In the genomic region with DNA sequence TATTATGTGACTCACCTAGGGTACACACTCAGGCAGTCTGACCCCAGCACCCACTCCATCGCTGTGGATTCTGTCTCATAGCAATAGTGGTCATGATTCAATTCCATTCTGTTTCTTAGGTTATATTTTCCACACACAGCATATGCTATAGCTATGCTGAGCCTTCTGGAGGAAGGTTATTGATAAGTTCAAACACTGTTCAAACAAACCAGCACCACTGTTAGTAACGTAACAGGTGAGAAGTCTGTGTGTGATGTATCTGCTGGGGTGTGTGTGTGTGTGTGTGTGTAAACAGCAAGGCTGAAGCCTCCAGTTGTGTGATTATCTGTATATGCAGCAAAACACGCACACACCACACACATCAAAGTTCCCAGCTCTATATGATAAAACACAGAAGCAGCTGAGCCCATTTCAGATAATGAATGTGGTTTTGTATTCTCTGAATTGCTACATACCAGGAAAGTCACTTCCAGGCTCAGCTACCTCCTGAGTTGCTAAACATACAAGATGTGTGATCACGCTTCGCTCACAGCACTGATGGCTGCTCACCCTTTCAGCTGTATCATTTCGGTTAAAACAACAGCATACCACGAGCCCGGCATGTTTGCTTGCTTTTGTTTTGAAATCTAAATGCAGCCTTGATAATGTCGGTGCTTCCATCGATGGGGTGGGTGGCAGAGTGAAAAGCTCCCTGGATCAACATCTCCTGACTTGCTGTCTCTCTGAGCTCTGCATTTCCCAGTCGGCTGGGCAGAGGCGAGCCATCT, we compare ENCODE assay signal across 1 cellular context.
A peak's percentile ranks its signal among the peaks of the same experiment; 100 is the strongest.
TF ChIP-seq lines count a peak whose summit lies in the region.

No MANE protein-coding gene starts in this region.

TF ChIP-seq in HepG2, 621 proteins besides CTCF, POLR2A, EP300 and RAD21 (continued from another document and continues in another):
- TF ChIP-seq, protein P1, sequence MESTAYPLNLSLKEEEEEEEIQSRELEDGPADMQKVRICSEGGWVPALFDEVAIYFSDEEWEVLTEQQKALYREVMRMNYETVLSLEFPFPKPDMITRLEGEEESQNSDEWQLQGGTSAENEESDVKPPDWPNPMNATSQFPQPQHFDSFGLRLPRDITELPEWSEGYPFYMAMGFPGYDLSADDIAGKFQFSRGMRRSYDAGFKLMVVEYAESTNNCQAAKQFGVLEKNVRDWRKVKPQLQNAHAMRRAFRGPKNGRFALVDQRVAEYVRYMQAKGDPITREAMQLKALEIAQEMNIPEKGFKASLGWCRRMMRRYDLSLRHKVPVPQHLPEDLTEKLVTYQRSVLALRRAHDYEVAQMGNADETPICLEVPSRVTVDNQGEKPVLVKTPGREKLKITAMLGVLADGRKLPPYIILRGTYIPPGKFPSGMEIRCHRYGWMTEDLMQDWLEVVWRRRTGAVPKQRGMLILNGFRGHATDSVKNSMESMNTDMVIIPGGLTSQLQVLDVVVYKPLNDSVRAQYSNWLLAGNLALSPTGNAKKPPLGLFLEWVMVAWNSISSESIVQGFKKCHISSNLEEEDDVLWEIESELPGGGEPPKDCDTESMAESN (CRISPR knock-in tag; conservative IDR thresholded peaks at IDR 0.05) = no peak
- peak; percentile 75 for TF ChIP-seq GATAD2A (CRISPR knock-in tag; IDR thresholded peaks at IDR 0.05)
- peak; percentile 14; the same call in 1 of the 2 replicates for TF ChIP-seq KAT7 (CRISPR knock-in tag; IDR thresholded peaks at IDR 0.05; ENCODE audit: borderline replicate concordance)
- no peak for TF ChIP-seq KDM2A (CRISPR knock-in tag; IDR thresholded peaks at IDR 0.05; ENCODE audit: borderline replicate concordance, low read depth)
- peak; percentile 44; the same call in 1 of the 2 replicates for TF ChIP-seq ZNF501 (CRISPR knock-in tag; IDR thresholded peaks at IDR 0.05)
- peak; percentile 81; the same call in 1 of the 2 replicates for TF ChIP-seq POLR2G (IDR thresholded peaks at IDR 0.05; ENCODE audit: low read depth, low read length)
- TF ChIP-seq, protein P2, sequence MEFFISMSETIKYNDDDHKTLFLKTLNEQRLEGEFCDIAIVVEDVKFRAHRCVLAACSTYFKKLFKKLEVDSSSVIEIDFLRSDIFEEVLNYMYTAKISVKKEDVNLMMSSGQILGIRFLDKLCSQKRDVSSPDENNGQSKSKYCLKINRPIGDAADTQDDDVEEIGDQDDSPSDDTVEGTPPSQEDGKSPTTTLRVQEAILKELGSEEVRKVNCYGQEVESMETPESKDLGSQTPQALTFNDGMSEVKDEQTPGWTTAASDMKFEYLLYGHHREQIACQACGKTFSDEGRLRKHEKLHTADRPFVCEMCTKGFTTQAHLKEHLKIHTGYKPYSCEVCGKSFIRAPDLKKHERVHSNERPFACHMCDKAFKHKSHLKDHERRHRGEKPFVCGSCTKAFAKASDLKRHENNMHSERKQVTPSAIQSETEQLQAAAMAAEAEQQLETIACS (CRISPR knock-in tag; IDR thresholded peaks at IDR 0.05) = no peak
- no peak for TF ChIP-seq MIXL1 (CRISPR knock-in tag; IDR thresholded peaks at IDR 0.05)
- TF ChIP-seq KLF6 (CRISPR knock-in tag; IDR thresholded peaks at IDR 0.05) = peak; percentile 66; the same call in 1 of the 2 replicates
- TF ChIP-seq NR2C2 (CRISPR knock-in tag; IDR thresholded peaks at IDR 0.05; ENCODE audit: borderline replicate concordance) = peak; percentile 62
- TF ChIP-seq TCF7L2 (IDR thresholded peaks at IDR 0.05; ENCODE audit: low read depth, low read length) = no peak; the same call in 1 of the 2 replicates
- peak; percentile 70 for TF ChIP-seq JUND (CRISPR knock-in tag; IDR thresholded peaks at IDR 0.05)
- TF ChIP-seq, protein P3, sequence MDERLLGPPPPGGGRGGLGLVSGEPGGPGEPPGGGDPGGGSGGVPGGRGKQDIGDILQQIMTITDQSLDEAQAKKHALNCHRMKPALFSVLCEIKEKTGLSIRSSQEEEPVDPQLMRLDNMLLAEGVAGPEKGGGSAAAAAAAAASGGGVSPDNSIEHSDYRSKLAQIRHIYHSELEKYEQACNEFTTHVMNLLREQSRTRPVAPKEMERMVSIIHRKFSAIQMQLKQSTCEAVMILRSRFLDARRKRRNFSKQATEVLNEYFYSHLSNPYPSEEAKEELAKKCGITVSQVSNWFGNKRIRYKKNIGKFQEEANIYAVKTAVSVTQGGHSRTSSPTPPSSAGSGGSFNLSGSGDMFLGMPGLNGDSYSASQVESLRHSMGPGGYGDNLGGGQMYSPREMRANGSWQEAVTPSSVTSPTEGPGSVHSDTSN (CRISPR knock-in tag; IDR thresholded peaks at IDR 0.05) = no peak; the same call in 1 of the 2 replicates
- TF ChIP-seq ZNF703 (CRISPR knock-in tag; IDR thresholded peaks at IDR 0.05; ENCODE audit: borderline replicate concordance) = no peak
- TF ChIP-seq ZNF775 (CRISPR knock-in tag; IDR thresholded peaks at IDR 0.05; ENCODE audit: borderline replicate concordance) = no peak
- peak; percentile 61 for TF ChIP-seq ZNF629 (CRISPR knock-in tag; conservative IDR thresholded peaks at IDR 0.05)
- TF ChIP-seq KAT2B (IDR thresholded peaks at IDR 0.05; ENCODE audit: borderline replicate concordance, low read depth, low read length) = no peak
- TF ChIP-seq ZFP62 (CRISPR knock-in tag; IDR thresholded peaks at IDR 0.05) = no peak
- peak; percentile 57 for TF ChIP-seq HDAC1 (CRISPR knock-in tag; IDR thresholded peaks at IDR 0.05)
- no peak for TF ChIP-seq DNMT3B (CRISPR knock-in tag; conservative IDR thresholded peaks at IDR 0.05)
- no peak for TF ChIP-seq KDM1A (CRISPR knock-in tag; IDR thresholded peaks at IDR 0.05)
- TF ChIP-seq, protein P4, sequence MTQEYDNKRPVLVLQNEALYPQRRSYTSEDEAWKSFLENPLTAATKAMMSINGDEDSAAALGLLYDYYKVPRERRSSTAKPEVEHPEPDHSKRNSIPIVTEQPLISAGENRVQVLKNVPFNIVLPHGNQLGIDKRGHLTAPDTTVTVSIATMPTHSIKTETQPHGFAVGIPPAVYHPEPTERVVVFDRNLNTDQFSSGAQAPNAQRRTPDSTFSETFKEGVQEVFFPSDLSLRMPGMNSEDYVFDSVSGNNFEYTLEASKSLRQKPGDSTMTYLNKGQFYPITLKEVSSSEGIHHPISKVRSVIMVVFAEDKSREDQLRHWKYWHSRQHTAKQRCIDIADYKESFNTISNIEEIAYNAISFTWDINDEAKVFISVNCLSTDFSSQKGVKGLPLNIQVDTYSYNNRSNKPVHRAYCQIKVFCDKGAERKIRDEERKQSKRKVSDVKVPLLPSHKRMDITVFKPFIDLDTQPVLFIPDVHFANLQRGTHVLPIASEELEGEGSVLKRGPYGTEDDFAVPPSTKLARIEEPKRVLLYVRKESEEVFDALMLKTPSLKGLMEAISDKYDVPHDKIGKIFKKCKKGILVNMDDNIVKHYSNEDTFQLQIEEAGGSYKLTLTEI (CRISPR knock-in tag; conservative IDR thresholded peaks at IDR 0.05) = no peak
- TF ChIP-seq, protein P5, sequence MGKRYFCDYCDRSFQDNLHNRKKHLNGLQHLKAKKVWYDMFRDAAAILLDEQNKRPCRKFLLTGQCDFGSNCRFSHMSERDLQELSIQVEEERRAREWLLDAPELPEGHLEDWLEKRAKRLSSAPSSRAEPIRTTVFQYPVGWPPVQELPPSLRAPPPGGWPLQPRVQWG (CRISPR knock-in tag; IDR thresholded peaks at IDR 0.05; ENCODE audit: borderline replicate concordance, low read depth) = no peak
- TF ChIP-seq ZNF572 (CRISPR knock-in tag; IDR thresholded peaks at IDR 0.05) = no peak
- no peak for TF ChIP-seq IRX3 (CRISPR knock-in tag; IDR thresholded peaks at IDR 0.05; ENCODE audit: borderline replicate concordance, low read depth)
- TF ChIP-seq ZNF331 (CRISPR knock-in tag; IDR thresholded peaks at IDR 0.05) = peak; percentile 67; the same call in 1 of the 2 replicates
- TF ChIP-seq SNAPC2 (CRISPR knock-in tag; IDR thresholded peaks at IDR 0.05) = 0 out of 2 replicates have a peak, but pooled peaks have one; percentile 38
- TF ChIP-seq ZNF672 (CRISPR knock-in tag; IDR thresholded peaks at IDR 0.05) = no peak
- TF ChIP-seq SRF (IDR thresholded peaks at IDR 0.05; ENCODE audit: low read depth, low read length) = no peak
- TF ChIP-seq GABPB1 (CRISPR knock-in tag; IDR thresholded peaks at IDR 0.05) = no peak; the same call in 1 of the 2 replicates
- TF ChIP-seq MYNN (CRISPR knock-in tag; IDR thresholded peaks at IDR 0.05; ENCODE audit: low read depth) = no peak
- no peak for TF ChIP-seq ZNF577 (CRISPR knock-in tag; IDR thresholded peaks at IDR 0.05; ENCODE audit: borderline replicate concordance, low read depth)
- TF ChIP-seq, protein P6, sequence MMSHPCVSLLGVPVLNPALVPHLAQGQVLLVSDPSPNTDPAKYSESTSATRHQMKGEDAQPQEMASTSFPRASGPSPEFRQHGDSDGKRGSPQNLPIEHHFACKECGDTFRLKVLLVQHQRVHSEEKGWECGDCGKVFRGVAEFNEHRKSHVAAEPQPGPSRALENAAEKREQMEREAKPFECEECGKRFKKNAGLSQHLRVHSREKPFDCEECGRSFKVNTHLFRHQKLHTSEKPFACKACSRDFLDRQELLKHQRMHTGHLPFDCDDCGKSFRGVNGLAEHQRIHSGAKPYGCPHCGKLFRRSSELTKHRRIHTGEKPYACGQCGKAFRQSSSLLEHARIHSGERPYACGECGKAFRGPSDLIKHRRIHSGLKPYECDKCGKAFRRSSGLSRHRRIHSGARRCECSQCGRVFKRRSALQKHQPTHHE (CRISPR knock-in tag; IDR thresholded peaks at IDR 0.05; ENCODE audit: borderline replicate concordance) = no peak
- TF ChIP-seq ZBTB38 (CRISPR knock-in tag; IDR thresholded peaks at IDR 0.05) = no peak
- TF ChIP-seq KLF13 (CRISPR knock-in tag; IDR thresholded peaks at IDR 0.05) = no peak
- 0 out of 2 replicates have a peak, but pooled peaks have one; percentile 44 for TF ChIP-seq ZNF264 (CRISPR knock-in tag; IDR thresholded peaks at IDR 0.05)
- TF ChIP-seq MAFG (CRISPR knock-in tag; IDR thresholded peaks at IDR 0.05) = no peak
- no peak for TF ChIP-seq ZNF282 (IDR thresholded peaks at IDR 0.05; ENCODE audit: partially characterized antibody)
- TF ChIP-seq, protein P7, sequence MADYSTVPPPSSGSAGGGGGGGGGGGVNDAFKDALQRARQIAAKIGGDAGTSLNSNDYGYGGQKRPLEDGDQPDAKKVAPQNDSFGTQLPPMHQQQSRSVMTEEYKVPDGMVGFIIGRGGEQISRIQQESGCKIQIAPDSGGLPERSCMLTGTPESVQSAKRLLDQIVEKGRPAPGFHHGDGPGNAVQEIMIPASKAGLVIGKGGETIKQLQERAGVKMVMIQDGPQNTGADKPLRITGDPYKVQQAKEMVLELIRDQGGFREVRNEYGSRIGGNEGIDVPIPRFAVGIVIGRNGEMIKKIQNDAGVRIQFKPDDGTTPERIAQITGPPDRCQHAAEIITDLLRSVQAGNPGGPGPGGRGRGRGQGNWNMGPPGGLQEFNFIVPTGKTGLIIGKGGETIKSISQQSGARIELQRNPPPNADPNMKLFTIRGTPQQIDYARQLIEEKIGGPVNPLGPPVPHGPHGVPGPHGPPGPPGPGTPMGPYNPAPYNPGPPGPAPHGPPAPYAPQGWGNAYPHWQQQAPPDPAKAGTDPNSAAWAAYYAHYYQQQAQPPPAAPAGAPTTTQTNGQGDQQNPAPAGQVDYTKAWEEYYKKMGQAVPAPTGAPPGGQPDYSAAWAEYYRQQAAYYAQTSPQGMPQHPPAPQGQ (CRISPR knock-in tag; IDR thresholded peaks at IDR 0.05; ENCODE audit: borderline replicate concordance) = no peak
- TF ChIP-seq, protein P8, sequence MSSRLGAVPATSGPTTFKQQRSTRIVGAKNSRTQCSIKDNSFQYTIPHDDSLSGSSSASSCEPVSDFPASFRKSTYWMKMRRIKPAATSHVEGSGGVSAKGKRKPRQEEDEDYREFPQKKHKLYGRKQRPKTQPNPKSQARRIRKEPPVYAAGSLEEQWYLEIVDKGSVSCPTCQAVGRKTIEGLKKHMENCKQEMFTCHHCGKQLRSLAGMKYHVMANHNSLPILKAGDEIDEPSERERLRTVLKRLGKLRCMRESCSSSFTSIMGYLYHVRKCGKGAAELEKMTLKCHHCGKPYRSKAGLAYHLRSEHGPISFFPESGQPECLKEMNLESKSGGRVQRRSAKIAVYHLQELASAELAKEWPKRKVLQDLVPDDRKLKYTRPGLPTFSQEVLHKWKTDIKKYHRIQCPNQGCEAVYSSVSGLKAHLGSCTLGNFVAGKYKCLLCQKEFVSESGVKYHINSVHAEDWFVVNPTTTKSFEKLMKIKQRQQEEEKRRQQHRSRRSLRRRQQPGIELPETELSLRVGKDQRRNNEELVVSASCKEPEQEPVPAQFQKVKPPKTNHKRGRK (CRISPR knock-in tag; IDR thresholded peaks at IDR 0.05) = no peak
- no peak for TF ChIP-seq CREB1 (IDR thresholded peaks at IDR 0.05)
- TF ChIP-seq CREB1 (CRISPR knock-in tag; IDR thresholded peaks at IDR 0.05) = peak; percentile 64; the same call in 1 of the 2 replicates
- no peak for TF ChIP-seq LCORL (IDR thresholded peaks at IDR 0.05)
- TF ChIP-seq LCORL (CRISPR knock-in tag; IDR thresholded peaks at IDR 0.05) = 0 out of 2 replicates have a peak, but pooled peaks have one; percentile 20
- TF ChIP-seq ZNF766 (CRISPR knock-in tag; IDR thresholded peaks at IDR 0.05; ENCODE audit: borderline replicate concordance) = no peak
- TF ChIP-seq ZNF569 (CRISPR knock-in tag; IDR thresholded peaks at IDR 0.05; ENCODE audit: borderline replicate concordance) = no peak
- TF ChIP-seq, protein P9, sequence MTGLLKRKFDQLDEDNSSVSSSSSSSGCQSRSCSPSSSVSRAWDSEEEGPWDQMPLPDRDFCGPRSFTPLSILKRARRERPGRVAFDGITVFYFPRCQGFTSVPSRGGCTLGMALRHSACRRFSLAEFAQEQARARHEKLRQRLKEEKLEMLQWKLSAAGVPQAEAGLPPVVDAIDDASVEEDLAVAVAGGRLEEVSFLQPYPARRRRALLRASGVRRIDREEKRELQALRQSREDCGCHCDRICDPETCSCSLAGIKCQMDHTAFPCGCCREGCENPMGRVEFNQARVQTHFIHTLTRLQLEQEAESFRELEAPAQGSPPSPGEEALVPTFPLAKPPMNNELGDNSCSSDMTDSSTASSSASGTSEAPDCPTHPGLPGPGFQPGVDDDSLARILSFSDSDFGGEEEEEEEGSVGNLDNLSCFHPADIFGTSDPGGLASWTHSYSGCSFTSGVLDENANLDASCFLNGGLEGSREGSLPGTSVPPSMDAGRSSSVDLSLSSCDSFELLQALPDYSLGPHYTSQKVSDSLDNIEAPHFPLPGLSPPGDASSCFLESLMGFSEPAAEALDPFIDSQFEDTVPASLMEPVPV (CRISPR knock-in tag; IDR thresholded peaks at IDR 0.05) = no peak
- TF ChIP-seq, protein P10, sequence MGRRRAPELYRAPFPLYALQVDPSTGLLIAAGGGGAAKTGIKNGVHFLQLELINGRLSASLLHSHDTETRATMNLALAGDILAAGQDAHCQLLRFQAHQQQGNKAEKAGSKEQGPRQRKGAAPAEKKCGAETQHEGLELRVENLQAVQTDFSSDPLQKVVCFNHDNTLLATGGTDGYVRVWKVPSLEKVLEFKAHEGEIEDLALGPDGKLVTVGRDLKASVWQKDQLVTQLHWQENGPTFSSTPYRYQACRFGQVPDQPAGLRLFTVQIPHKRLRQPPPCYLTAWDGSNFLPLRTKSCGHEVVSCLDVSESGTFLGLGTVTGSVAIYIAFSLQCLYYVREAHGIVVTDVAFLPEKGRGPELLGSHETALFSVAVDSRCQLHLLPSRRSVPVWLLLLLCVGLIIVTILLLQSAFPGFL (CRISPR knock-in tag; IDR thresholded peaks at IDR 0.05) = no peak
- TF ChIP-seq RCOR2 (CRISPR knock-in tag; IDR thresholded peaks at IDR 0.05) = peak; percentile 53; the same call in 1 of the 2 replicates
- no peak for TF ChIP-seq ZNF317 (CRISPR knock-in tag; IDR thresholded peaks at IDR 0.05)
- no peak for TF ChIP-seq ISX (CRISPR knock-in tag; conservative IDR thresholded peaks at IDR 0.05)
- no peak; the same call in 1 of the 2 replicates for TF ChIP-seq ZNF263 (CRISPR knock-in tag; IDR thresholded peaks at IDR 0.05)
- no peak for TF ChIP-seq KLF15 (CRISPR knock-in tag; IDR thresholded peaks at IDR 0.05; ENCODE audit: borderline replicate concordance)
- TF ChIP-seq ZNF256 (CRISPR knock-in tag; conservative IDR thresholded peaks at IDR 0.05) = no peak
- TF ChIP-seq ZNF382 (CRISPR knock-in tag; IDR thresholded peaks at IDR 0.05; ENCODE audit: borderline replicate concordance) = no peak
- no peak for TF ChIP-seq MEIS2 (CRISPR knock-in tag; IDR thresholded peaks at IDR 0.05)
- TF ChIP-seq ZFP1 (CRISPR knock-in tag; IDR thresholded peaks at IDR 0.05) = no peak
